Comparison of ENCODE assay signal across 8 cellular contexts in genomic region chr4:183099537-183100297, GRCh38. TPM values are rescaled to one million over a fixed set of nuclear protein-coding genes. Genes with fewer than 3 reads are reported as not detected.
DNase-seq lines count a peak whose midpoint lies in the region; ATAC-seq and TF ChIP-seq lines count a peak whose summit lies in the region.

No MANE protein-coding gene starts in this region.

- 1% methylated on average over 43 to 73 of the region's 73 CpGs for WGBS in lung, 2 donors
- 2% methylated on average over 36 of the region's 73 CpGs for WGBS in suprapubic skin

- TF ChIP-seq EP300 in suprapubic skin (IDR thresholded peaks at IDR 0.05), result no peak

- TF ChIP-seq CTCF in AG09319 (IDR thresholded peaks at IDR 0.05; ENCODE audit: low read depth, low read length) (peak; percentile 13), dorsolateral prefrontal cortex (IDR thresholded peaks at IDR 0.05 in 54 of 56, conservative IDR thresholded peaks at IDR 0.05 in 2 of 56; ENCODE audit: low read depth in 1 of 56, partially characterized antibody in 56 of 56) (no peak), lung (IDR thresholded peaks at IDR 0.05; ENCODE audit: control extremely low read depth, extremely low read depth) (no peak), suprapubic skin (IDR thresholded peaks at IDR 0.05) (no peak)

- H3K27me3 ChIP-seq in dorsolateral prefrontal cortex (no peaks in the 10 kb centered on the region), lung (ENCODE audit: control insufficient read depth, insufficient read depth) (no peaks in the 10 kb centered on the region), suprapubic skin (no peaks in the 10 kb centered on the region)

- peaks cover 5 to 6% of the 10 kb centered on the region in 2 donors for H3K4me1 ChIP-seq in lung (ENCODE audit: control insufficient read depth in 2 of 2, insufficient read depth in 2 of 2, low read length in 2 of 2)
- H3K4me1 ChIP-seq in suprapubic skin, result peaks cover 41% of the 10 kb centered on the region

- DNase-seq in AG09319 (ENCODE audit: extremely low read depth, low read depth) (no peak), SW480 (ENCODE audit: low spot score) (peak; percentile 50), dorsolateral prefrontal cortex (peak in 5 of 10 donors; percentile 19 to 55 (median 47)), lung (ENCODE audit: low spot score) (peak; percentile 34), suprapubic skin (ENCODE audit: low spot score in 2 of 2) (peak in 1 of 2 donors; percentile 77), DMS153 treated with DMSO at 0.1 percent for 48 hours (lab: John Stamatoyannopoulos, UW; ENCODE audit: unreplicated experiment) (no peak)

- ATAC-seq in GM21390 (IDR thresholded peaks at IDR 0.05; ENCODE audit: unreplicated experiment) (peak; percentile 2), lung (ENCODE audit: insufficient read depth, low FRiP score) (no peak), GM21515 (IDR thresholded peaks at IDR 0.05; ENCODE audit: unreplicated experiment) (no peak)

- intact Hi-C loops in dorsolateral prefrontal cortex (cut with DNase I), result no loop called here

- H3K9me3 ChIP-seq in lung (ENCODE audit: control insufficient read depth in 2 of 2, insufficient read depth in 1 of 2, low read length in 1 of 2), result peaks cover 0 to 3% of the 10 kb centered on the region in 2 donors
- H3K9me3 ChIP-seq in suprapubic skin, result no peaks in the 10 kb centered on the region

- H3K4me3 ChIP-seq in dorsolateral prefrontal cortex (peak overlapping the region; percentile 56 to 93 (median 79)), lung (peak overlapping the region; percentile 96), suprapubic skin (peak overlapping the region; percentile 95)

- no peaks in the 10 kb centered on the region for H3K36me3 ChIP-seq in lung (ENCODE audit: control insufficient read depth in 2 of 2, insufficient read depth in 2 of 2, low read length in 2 of 2)
- no peaks in the 10 kb centered on the region for H3K36me3 ChIP-seq in suprapubic skin

- no peak for TF ChIP-seq POLR2A in suprapubic skin (IDR thresholded peaks at IDR 0.05)

- H3K27ac ChIP-seq in dorsolateral prefrontal cortex (peak overlapping the region in 42 of 59 donors; percentile 22 to 93 (median 82)), lung (ENCODE audit: low read depth in 1 of 2, low read length in 1 of 2) (peak overlapping the region; percentile 98 to 99), suprapubic skin (peak overlapping the region; percentile 94)

RNA-seq across cellular contexts. Expression of gene WWC2, which starts 0.7 kb away (rescaled TPM):
- total RNA-seq in dorsolateral prefrontal cortex (10 to 100 TPM; 18.8 to 44.7 (median 30.3) TPM), lung (100 to 1,000 TPM in 1 of 2 donors, 10 to 100 TPM in 1; 74.2 to 124 TPM), suprapubic skin (10 to 100 TPM in 3 of 4 donors, 1 to 10 TPM in 1; 9.2 to 30.4 (median 15.2) TPM)
- 10 to 100 TPM; 15.6 to 16.3 TPM for polyA plus RNA-seq in lung

Comparison
In these comparisons a context has a peak if more than half of its experiments do, and no peak if none do; other contexts are left out.
1. DNase-seq: peak in SW480 (single experiment) and lung (single experiment); none in AG09319 (single experiment) and DMS153 treated with DMSO at 0.1 percent for 48 hours (single experiment).
2. Peak in every context shown above with its lines, with median percentiles within 50 percentile points of each other: H3K27ac ChIP-seq and H3K4me3 ChIP-seq.